ENCODE assay signal across 2 cellular contexts in genomic region chr2:182918961-182919360, GRCh38.
TF ChIP-seq lines count a peak whose summit lies in the region.

No MANE protein-coding gene starts in this region.

TF ChIP-seq in GM23338, 12 proteins besides CTCF, POLR2A, EP300 and RAD21 (continued from another document):
- TF ChIP-seq CREB1 (CRISPR knock-in tag; IDR thresholded peaks at IDR 0.05; ENCODE audit: low read depth) = no peak
- no peak for TF ChIP-seq ETS1 (IDR thresholded peaks at IDR 0.05)
- TF ChIP-seq REST (IDR thresholded peaks at IDR 0.05; ENCODE audit: unreplicated experiment) = no peak
- no peak for TF ChIP-seq POLR2AphosphoS5 (IDR thresholded peaks at IDR 0.05; ENCODE audit: low read depth)
- TF ChIP-seq STAT1 (IDR thresholded peaks at IDR 0.05; ENCODE audit: unreplicated experiment) = no peak

TF ChIP-seq in K562, 482 proteins besides CTCF, POLR2A, EP300 and RAD21 (continued from another document):
- TF ChIP-seq HMG20B (CRISPR knock-in tag; IDR thresholded peaks at IDR 0.05) = no peak
- peak; percentile 88 for TF ChIP-seq ZNF316 (IDR thresholded peaks at IDR 0.05)
- TF ChIP-seq MAFF (IDR thresholded peaks at IDR 0.05; ENCODE audit: low read length) = peak; percentile 37
- no peak for TF ChIP-seq NBN (IDR thresholded peaks at IDR 0.05; ENCODE audit: low read depth)
- no peak for TF ChIP-seq HDAC1 (IDR thresholded peaks at IDR 0.05)
- TF ChIP-seq MAFK (IDR thresholded peaks at IDR 0.05; ENCODE audit: low read length) = no peak; the same call in 1 of the 2 replicates
- no peak for TF ChIP-seq MXD1 (CRISPR knock-in tag; IDR thresholded peaks at IDR 0.05; ENCODE audit: borderline replicate concordance, poor library complexity, severe bottlenecking)
- TF ChIP-seq ZC3H4 (CRISPR knock-in tag; IDR thresholded peaks at IDR 0.05; ENCODE audit: borderline replicate concordance) = no peak
